ENCODE assay signal across 1 cellular context in genomic region chr3:15903164-15903563, GRCh38.
TF ChIP-seq lines count a peak whose summit lies in the region.

No MANE protein-coding gene starts in this region.

TF ChIP-seq in K562, 482 proteins besides CTCF, POLR2A, EP300 and RAD21 (continued from another document):
- TF ChIP-seq GTF3C2 (IDR thresholded peaks at IDR 0.05; ENCODE audit: borderline replicate concordance, extremely low read depth, insufficient read length) (no peak), HDAC1 (IDR thresholded peaks at IDR 0.05) (no peak), GTF2A2 (tag; IDR thresholded peaks at IDR 0.05) (no peak), BCLAF1 (IDR thresholded peaks at IDR 0.05; ENCODE audit: borderline replicate concordance in 1 of 2, control insufficient read depth in 1 of 2, low read depth in 2 of 2, low read length in 1 of 2) (no peak), SMARCA4 (IDR thresholded peaks at IDR 0.05) (no peak), ELF4 (CRISPR knock-in tag; IDR thresholded peaks at IDR 0.05) (no peak), ZNF699 (CRISPR knock-in tag; IDR thresholded peaks at IDR 0.05; ENCODE audit: insufficient replicate concordance) (no peak), JUN (IDR thresholded peaks at IDR 0.05; ENCODE audit: borderline replicate concordance, low read depth, low read length) (no peak), JUN (CRISPR knock-in tag; IDR thresholded peaks at IDR 0.05; ENCODE audit: borderline replicate concordance) (no peak), SP2 (IDR thresholded peaks at IDR 0.05; ENCODE audit: extremely low read depth, low read depth, low read length, poor library complexity, severe bottlenecking) (no peak), TAL1 (IDR thresholded peaks at IDR 0.05) (no peak), ARID3B (CRISPR knock-in tag; IDR thresholded peaks at IDR 0.05; ENCODE audit: borderline replicate concordance) (no peak)
TF ChIP-seq in K562: peak in this region for 0.
